In the genomic region with DNA sequence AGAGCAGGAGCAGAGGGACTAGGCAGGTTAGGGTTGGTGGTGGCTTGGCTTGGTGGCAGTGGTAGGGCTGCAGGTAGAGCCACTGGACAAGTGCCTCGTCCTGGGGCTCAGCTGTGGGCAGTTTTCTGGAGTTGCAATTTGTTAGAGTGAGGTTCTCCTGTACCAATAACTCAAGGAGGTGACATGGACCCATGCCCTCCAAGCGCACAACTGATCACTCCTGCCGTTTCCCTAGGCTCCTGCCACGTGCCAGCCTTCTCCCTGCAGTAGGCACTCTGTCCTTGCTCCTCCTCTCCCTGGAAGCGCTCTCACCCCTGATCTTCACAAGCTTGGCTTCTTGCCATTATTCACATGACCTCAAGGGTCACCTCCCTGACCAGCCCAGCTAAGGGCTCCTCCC, we compare ENCODE assay signal across 24 cellular contexts. TPM values are rescaled to one million over a fixed set of nuclear protein-coding genes. Genes with fewer than 3 reads are reported as not detected.
DNase-seq lines count a peak whose midpoint lies in the region; ATAC-seq and TF ChIP-seq lines count a peak whose summit lies in the region.
"Had no signal": no experiment of that assay in that cellular context is flagged by ENCODE, and none has a peak within 500 bp of the region (broad histone marks: within the 10 kb centered on the region; RNA-seq: fewer than 3 reads in every experiment).

No MANE protein-coding gene starts in this region.

- H3K4me3 ChIP-seq in RWPE2 (ENCODE audit: severe bottlenecking) (no peak overlapping the region), upper lobe of right lung (no peak overlapping the region)
- H3K4me3 ChIP-seq: A549; BLaER1 treated with 17β-estradiol and CSF1 and Interleukin-3, amounts not matched to agents 10 nM and 100 nM; SJSA1 had no signal

- no peak for ATAC-seq in left cardiac atrium
- no peak for ATAC-seq in RWPE2 (ENCODE audit: low read depth)
- no peak for ATAC-seq in upper lobe of right lung
- ATAC-seq: A549 had no signal

- no peaks in the 10 kb centered on the region for H3K9me3 ChIP-seq in RWPE2 (ENCODE audit: severe bottlenecking)
- no peaks in the 10 kb centered on the region for H3K9me3 ChIP-seq in upper lobe of right lung
- H3K9me3 ChIP-seq: A549, SJSA1 had no signal

- H3K4me1 ChIP-seq in RWPE2 (ENCODE audit: insufficient read depth, poor library complexity, severe bottlenecking) (peaks cover 3% of the 10 kb centered on the region), upper lobe of right lung (peaks cover 20% of the 10 kb centered on the region)
- H3K4me1 ChIP-seq: BLaER1 treated with 17β-estradiol and CSF1 and Interleukin-3, amounts not matched to agents 10 nM and 100 nM; SJSA1 had no signal

- H3K27ac ChIP-seq in RWPE2 (ENCODE audit: poor library complexity, severe bottlenecking), result no peak overlapping the region
- no peak overlapping the region for H3K27ac ChIP-seq in upper lobe of right lung
- H3K27ac ChIP-seq: A549; BLaER1 treated with 17β-estradiol and CSF1 and Interleukin-3, amounts not matched to agents 10 nM and 100 nM; HL-60; SJSA1 had no signal

- TF ChIP-seq CTCF in RWPE2 (IDR thresholded peaks at IDR 0.05; ENCODE audit: poor library complexity, severe bottlenecking) (no peak), upper lobe of right lung (IDR thresholded peaks at IDR 0.05) (no peak)

- H3K36me3 ChIP-seq in RWPE2 (ENCODE audit: low read depth) (peaks cover 53% of the 10 kb centered on the region), upper lobe of right lung (no peaks in the 10 kb centered on the region)
- H3K36me3 ChIP-seq: BLaER1 treated with 17β-estradiol and CSF1 and Interleukin-3, amounts not matched to agents 10 nM and 100 nM; SJSA1 had no signal

- intact Hi-C loops in cardiac septum (cut with DNase I), result no loop called here
- intact Hi-C loops in left cardiac atrium (cut with DNase I), result no loop called here
- intact Hi-C loops in upper lobe of right lung (cut with DNase I), result no loop called here

- H3K27me3 ChIP-seq in RWPE2 (ENCODE audit: insufficient read depth, poor library complexity, severe bottlenecking), result no peaks in the 10 kb centered on the region
- H3K27me3 ChIP-seq in upper lobe of right lung, result peaks cover 57% of the 10 kb centered on the region

- peak; percentile 22 for DNase-seq in cardiac septum (ENCODE audit: low spot score)
- no peak for DNase-seq in left cardiac atrium
- DNase-seq in RWPE2 (ENCODE audit: low spot score), result peak; percentile 34
- peak; percentile 33 for DNase-seq in mesenteric fat pad (ENCODE audit: low spot score)
- DNase-seq in upper lobe of right lung, result peak; percentile 36
- DNase-seq in DMS153 treated with DMSO at 0.1 percent for 48 hours (lab: John Stamatoyannopoulos, UW; ENCODE audit: unreplicated experiment), result no peak
- DNase-seq in A172 (ENCODE audit: low spot score), result no peak
- DNase-seq in NAMALWA (ENCODE audit: low spot score), result no peak
- DNase-seq: AML-193; CD8-positive, alpha-beta memory T cell; DMS 273 treated with DMSO at 0.1 percent for 48 hours; DND-41; NCI-H1092 treated with DMSO at 0.1 percent for 48 hours; NCI-H1436; NCI-H187 treated with DMSO at 0.1 percent for 48 hours; NCI-H2171 treated with DMSO at 0.1 percent for 48 hours; NCI-H345; NCI-H510A treated with DMSO at 0.1 percent for 48 hours; NCI-H774; Right ventricle myocardium superior had no signal

RNA-seq across cellular contexts. Expression of gene WNT7A, which starts 3.4 kb away (rescaled TPM):
- total RNA-seq in cardiac septum, result not detected
- not detected for total RNA-seq in left cardiac atrium
- total RNA-seq in mesenteric fat pad, result not detected
- 6.6 TPM for total RNA-seq in upper lobe of right lung
- not detected in 2 replicates for total RNA-seq in A172 (2014; rRNA removed; shearing (Covaris generic))
- total RNA-seq: Right ventricle myocardium superior, SJSA1 had no signal

Comparison
In these comparisons a context has a peak if more than half of its experiments do, and no peak if none do; other contexts are left out.
1. DNase-seq: peak in cardiac septum (single experiment), RWPE2 (single experiment), mesenteric fat pad (single experiment) and upper lobe of right lung (single experiment); none in left cardiac atrium (single experiment), DMS153 treated with DMSO at 0.1 percent for 48 hours (single experiment), A172 (single experiment) and NAMALWA (single experiment).